ENCODE assay signal across 27 cellular contexts in the genomic region with DNA sequence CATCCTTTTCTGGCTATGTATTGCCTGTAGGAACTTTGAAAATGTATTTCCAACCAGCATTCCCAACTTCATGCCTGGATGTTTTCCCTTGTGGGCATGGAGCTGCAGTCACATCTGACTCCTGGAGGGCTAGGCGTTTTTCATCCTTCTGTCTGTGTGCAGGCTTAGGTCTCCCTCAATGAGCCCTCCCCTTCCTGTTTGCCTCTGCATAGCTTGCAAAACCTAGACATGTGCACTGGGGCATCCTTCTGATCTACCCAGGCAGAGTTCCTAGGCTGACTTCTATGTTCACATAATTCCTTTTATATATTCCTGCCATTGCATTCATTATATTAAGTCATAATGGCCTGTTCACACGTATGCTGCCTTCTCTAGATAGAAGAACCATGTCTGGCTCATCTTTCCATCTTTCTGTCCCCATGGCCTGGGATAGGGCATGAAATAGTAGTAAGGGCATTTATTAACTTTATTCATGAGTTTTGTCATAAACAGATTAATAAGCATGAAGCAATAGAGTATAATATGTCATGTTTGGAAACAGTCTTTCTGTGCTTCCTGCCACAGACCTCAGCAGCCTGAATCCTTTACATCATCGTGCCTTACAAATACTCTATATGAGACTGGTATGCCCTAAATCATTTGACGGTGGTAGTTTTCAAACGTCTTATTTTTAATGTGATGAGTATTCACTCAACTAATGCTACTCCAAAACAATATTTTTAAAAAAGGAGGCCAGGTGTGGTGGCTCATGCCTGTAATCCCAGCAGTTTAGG.
DNase-seq lines count a peak whose midpoint lies in the region; ATAC-seq, FAIRE-seq and TF ChIP-seq lines count a peak whose summit lies in the region.
"Had no signal": no experiment of that assay in that cellular context is flagged by ENCODE, and none has a peak within 500 bp of the region (broad histone marks: within the 10 kb centered on the region; RNA-seq: fewer than 3 reads in every experiment).

No MANE protein-coding gene starts in this region.

- H3K4me2 ChIP-seq in IMR-90 (ENCODE audit: low read depth, low read length): no peak overlapping the region
- H3K4me2 ChIP-seq: BLaER1 treated with 17β-estradiol and CSF1 and Interleukin-3, amounts not matched to agents 10 nM and 100 nM had no signal

- H3K9me3 ChIP-seq in IMR-90 (ENCODE audit: control insufficient read depth, insufficient read depth, low read length) (no peaks in the 10 kb centered on the region), right atrium auricular region (no peaks in the 10 kb centered on the region), upper lobe of right lung (no peaks in the 10 kb centered on the region)
- H3K9me3 ChIP-seq: BLaER1 treated with 17β-estradiol and CSF1 and Interleukin-3, amounts not matched to agents 10 nM and 100 nM; SJCRH30 had no signal

- H3K4me1 ChIP-seq in IMR-90 (ENCODE audit: control insufficient read depth, insufficient read depth, low read length) (peaks cover 13% of the 10 kb centered on the region), right atrium auricular region (peaks cover 0 to 10% of the 10 kb centered on the region in 2 donors), upper lobe of right lung (peaks cover 7% of the 10 kb centered on the region)
- H3K4me1 ChIP-seq: BLaER1 treated with 17β-estradiol and CSF1 and Interleukin-3, amounts not matched to agents 10 nM and 100 nM; SJCRH30 had no signal

- no peak overlapping the region for H3K18ac ChIP-seq in IMR-90 (ENCODE audit: low read depth, low read length)

- H4K5ac ChIP-seq in IMR-90 (ENCODE audit: low read depth, low read length): peak overlapping the region; percentile 26; the same call in 1 of the 2 replicates

- BruUV-seq in IMR-90 (replicated peaks; lab: Mats Ljungman, UMichigan): no TSS peak

- H3K4me3 Mint-ChIP-seq in activated CD8-positive, alpha-beta memory T cell treated with anti-CD3 and anti-CD28 coated beads, Interleukin-2, amount 10 ng/mL, durations not matched to agents 7 days and 5 days: no peak overlapping the region
- H3K4me3 Mint-ChIP-seq: CD4-positive, alpha-beta T cell had no signal

- peak overlapping the region; percentile 34 for H3K27ac Mint-ChIP-seq in activated CD8-positive, alpha-beta memory T cell treated with anti-CD3 and anti-CD28 coated beads, Interleukin-2, amount 10 ng/mL, durations not matched to agents 7 days and 5 days
- H3K27ac Mint-ChIP-seq: CD4-positive, alpha-beta T cell had no signal

- peak; percentile 40 for FAIRE-seq in urothelium cell line (lab: Jason Lieb, UNC)
- FAIRE-seq: G401.6, GM12878, H54 had no signal

- no peak overlapping the region for H2AFZ ChIP-seq in IMR-90 (replicated peaks; ENCODE audit: low read length, poor library complexity)

- no peak for ATAC-seq in activated CD8-positive, alpha-beta memory T cell treated with anti-CD3 and anti-CD28 coated beads, Interleukin-2, amount 10 ng/mL, durations not matched to agents 7 days and 5 days
- ATAC-seq in IMR-90 (ENCODE audit: low read depth) (no peak), upper lobe of right lung (no peak)
- ATAC-seq: GM12878, PC-3, Right ventricle myocardium inferior, SK-N-SH treated with all-trans-retinoic acid at 6 μM for 48 hours had no signal

- H2BK15ac ChIP-seq in IMR-90 (ENCODE audit: low read depth, low read length): 0 out of 3 replicates have a peak overlapping the region, but pooled peaks have one; percentile 14

- intact Hi-C loops in IMR-90 (cut with micrococcal nuclease) (no loop called here), upper lobe of right lung (cut with DNase I) (no loop called here)

- peaks cover 9% of the 10 kb centered on the region; the same call in 1 of the 2 replicates for H3K9me1 ChIP-seq in IMR-90 (ENCODE audit: insufficient read depth, low read length)

- H3K4ac ChIP-seq in IMR-90 (ENCODE audit: low read depth, low read length): peak overlapping the region; percentile 25; the same call in 1 of the 2 replicates

- no peak overlapping the region for H2AK9ac ChIP-seq in IMR-90 (replicated peaks; ENCODE audit: low read depth, low read length, poor library complexity)

- no peak for TF ChIP-seq CTCF in IMR-90 (conservative IDR thresholded peaks at IDR 0.05; ENCODE audit: low read depth, low read length)
- no peak for TF ChIP-seq CTCF in right atrium auricular region (IDR thresholded peaks at IDR 0.05)
- TF ChIP-seq CTCF in upper lobe of right lung (IDR thresholded peaks at IDR 0.05): no peak

- H3K27ac ChIP-seq in IMR-90 (ENCODE audit: insufficient read depth, low read length): no peak overlapping the region
- no peak overlapping the region for H3K27ac ChIP-seq in right atrium auricular region
- H3K27ac ChIP-seq in upper lobe of right lung: no peak overlapping the region
- H3K27ac ChIP-seq: BLaER1 treated with 17β-estradiol and CSF1 and Interleukin-3, amounts not matched to agents 10 nM and 100 nM; SJCRH30 had no signal

- no peaks in the 10 kb centered on the region for H4K20me1 ChIP-seq in IMR-90 (ENCODE audit: insufficient read depth, low read length)
- H4K20me1 ChIP-seq: BLaER1 treated with 17β-estradiol and CSF1 and Interleukin-3, amounts not matched to agents 10 nM and 100 nM had no signal

- H3K9ac ChIP-seq in IMR-90 (ENCODE audit: low read depth, low read length): no peak overlapping the region
- H3K9ac ChIP-seq: BLaER1 treated with 17β-estradiol and CSF1 and Interleukin-3, amounts not matched to agents 10 nM and 100 nM had no signal

- peak overlapping the region in 1 of 2 experiments; percentile 9; a peak in 1 of 4 replicates for H4K8ac ChIP-seq in IMR-90 (ENCODE audit: low read depth in 2 of 2, low read length in 2 of 2)

- H3K4me1 Mint-ChIP-seq in activated CD8-positive, alpha-beta memory T cell treated with anti-CD3 and anti-CD28 coated beads, Interleukin-2, amount 10 ng/mL, durations not matched to agents 7 days and 5 days: peaks cover 20% of the 10 kb centered on the region

- no peak for DNase-seq in activated CD8-positive, alpha-beta memory T cell treated with anti-CD3 and anti-CD28 coated beads, Interleukin-2, amount 10 ng/mL, durations not matched to agents 7 days and 5 days
- DNase-seq in activated CD8-positive, alpha-beta memory T cell treated with anti-CD3 and anti-CD28 coated beads, Interleukin-2, amount 50 U/mL, for 48 hours: no peak
- DNase-seq in IMR-90 (no peak), amniotic epithelial cell (ENCODE audit: low read depth) (peak; percentile 52), urothelium cell line (ENCODE audit: low spot score) (no peak), right atrium auricular region (ENCODE audit: low spot score) (no peak), NCI-H2171 treated with DMSO at 0.1 percent for 48 hours (lab: John Stamatoyannopoulos, UW) (no peak), upper lobe of right lung (no peak)
- DNase-seq: 8988T; AML-193; CD4-positive, alpha-beta T cell; DMS53; NCI-H1105 treated with DMSO at 0.1 percent for 48 hours; NCI-H146; NCI-H1930; NCI-H2107; NCI-H446; NCI-H524 treated with DMSO at 0.1 percent for 48 hours; NCI-H774; PC-3; SJCRH30 had no signal

- H2AK5ac ChIP-seq in IMR-90 (ENCODE audit: low read depth, low read length): no peak overlapping the region

- no peak overlapping the region for H3K4me3 ChIP-seq in IMR-90 (ENCODE audit: insufficient read depth, low read depth, low read length)
- no peak overlapping the region for H3K4me3 ChIP-seq in right atrium auricular region
- H3K4me3 ChIP-seq in upper lobe of right lung: no peak overlapping the region
- H3K4me3 ChIP-seq: BLaER1 treated with 17β-estradiol and CSF1 and Interleukin-3, amounts not matched to agents 10 nM and 100 nM; GM12878; SJCRH30 had no signal

- no peaks in the 10 kb centered on the region for H3K9me3 Mint-ChIP-seq in activated CD8-positive, alpha-beta memory T cell treated with anti-CD3 and anti-CD28 coated beads, Interleukin-2, amount 10 ng/mL, durations not matched to agents 7 days and 5 days (ENCODE audit: low read depth)
- H3K9me3 Mint-ChIP-seq: CD4-positive, alpha-beta T cell had no signal

- H3K56ac ChIP-seq in IMR-90 (ENCODE audit: extremely low read depth, insufficient read depth, low read length): no peak overlapping the region

- no peak overlapping the region for H4K91ac ChIP-seq in IMR-90 (ENCODE audit: insufficient read depth, low read depth, low read length)

- H3K27me3 Mint-ChIP-seq in activated CD8-positive, alpha-beta memory T cell treated with anti-CD3 and anti-CD28 coated beads, Interleukin-2, amount 10 ng/mL, durations not matched to agents 7 days and 5 days: no peaks in the 10 kb centered on the region
- H3K27me3 Mint-ChIP-seq: CD4-positive, alpha-beta T cell had no signal

- no peak overlapping the region for H2BK20ac ChIP-seq in IMR-90 (ENCODE audit: low read depth, low read length)

- no peak for TF ChIP-seq POLR2A in IMR-90 (IDR thresholded peaks at IDR 0.05; ENCODE audit: low read depth, low read length)

- no peak for TF ChIP-seq RAD21 in IMR-90 (IDR thresholded peaks at IDR 0.05; ENCODE audit: low read length)

- H3K36me3 ChIP-seq in IMR-90 (ENCODE audit: control insufficient read depth, insufficient read depth, low read length) (no peaks in the 10 kb centered on the region), right atrium auricular region (no peaks in the 10 kb centered on the region), upper lobe of right lung (no peaks in the 10 kb centered on the region)
- H3K36me3 ChIP-seq: BLaER1 treated with 17β-estradiol and CSF1 and Interleukin-3, amounts not matched to agents 10 nM and 100 nM; SJCRH30 had no signal

- H2BK120ac ChIP-seq in IMR-90 (ENCODE audit: low read depth, low read length): no peak overlapping the region

- H2BK5ac ChIP-seq in IMR-90 (ENCODE audit: low read depth, low read length, poor library complexity, severe bottlenecking): no peak overlapping the region

- in situ Hi-C loops in IMR-90 (cut with MboI; ENCODE audit: low sequenced_read_pairs): no loop called here

- POLR2A ChIA-PET in IMR-90 (lab: Charles Lee; ENCODE audit: unreplicated experiment): no interaction called here

- H3K27me3 ChIP-seq in IMR-90 (ENCODE audit: control insufficient read depth, insufficient read depth, low read length) (no peaks in the 10 kb centered on the region), right atrium auricular region (no peaks in the 10 kb centered on the region), upper lobe of right lung (no peaks in the 10 kb centered on the region)
- H3K27me3 ChIP-seq: BLaER1 treated with 17β-estradiol and CSF1 and Interleukin-3, amounts not matched to agents 10 nM and 100 nM; SJCRH30 had no signal

- WGBS in IMR-90 (ENCODE audit: extremely low coverage in 2 of 2, insufficient read length in 1 of 2), 2 experiments: 80% methylated on average over 1 of the region's 5 CpGs; no CpG with 5 or more reads in 1 of the 2 experiments

- dilution Hi-C loops in IMR-90 (cut with HindIII; ENCODE audit: low sequenced_read_pairs, unreplicated experiment): no loop called here

- no peak overlapping the region for H3K14ac ChIP-seq in IMR-90 (replicated peaks; ENCODE audit: low read depth, low read length)

- no peak overlapping the region for H3K23ac ChIP-seq in IMR-90 (ENCODE audit: low read depth, low read length)

- CTCF ChIA-PET in activated CD8-positive, alpha-beta memory T cell treated with anti-CD3 and anti-CD28 coated beads, Interleukin-2, amount 10 ng/mL, durations not matched to agents 7 days and 5 days (lab: Charles Lee): interaction anchor here (1.2 to 1.5 kb wide), 4 partner anchors 12 to 42 kb away, joined by 3 to 7 read pairs (median 4); no protein-coding TSS in a partner anchor
- CTCF ChIA-PET in IMR-90 (lab: Yijun Ruan, JAX): interaction anchor here (0.6 kb wide), 1 partner anchor 600 kb away, joined by 3 read pairs; no protein-coding TSS in a partner anchor

- no peaks in the 10 kb centered on the region for H3K79me1 ChIP-seq in IMR-90 (ENCODE audit: low read depth in 1 of 2, low read length in 2 of 2)

- no peaks in the 10 kb centered on the region for H3K36me3 Mint-ChIP-seq in activated CD8-positive, alpha-beta memory T cell treated with anti-CD3 and anti-CD28 coated beads, Interleukin-2, amount 10 ng/mL, durations not matched to agents 7 days and 5 days
